Comparison of ENCODE assay signal across 8 cellular contexts in genomic region chr5:132259061-132259851, GRCh38. TPM values are rescaled to one million over a fixed set of nuclear protein-coding genes. Genes with fewer than 3 reads are reported as not detected.
DNase-seq lines count a peak whose midpoint lies in the region; ATAC-seq and TF ChIP-seq lines count a peak whose summit lies in the region.

No MANE protein-coding gene starts in this region.

- DNase-seq in BJ (ENCODE audit: low read depth): peak; percentile 67
- DNase-seq in SJCRH30: peak; percentile 93 to 95
- DNase-seq in fibroblast of gingiva (ENCODE audit: low read depth): peak; percentile 92
- peak in 34 of 56 donors; percentile 14 to 70 (median 36) for DNase-seq in nucleus accumbens (lab: John Stamatoyannopoulos, UW)
- no peak for DNase-seq in erythroblast (lab: John Stamatoyannopoulos, UW)
- no peak for DNase-seq in DMS114 treated with DMSO at 0.1 percent for 48 hours (lab: John Stamatoyannopoulos, UW; ENCODE audit: unreplicated experiment)
- no peak for DNase-seq in NCI-H526 (lab: John Stamatoyannopoulos, UW)

- no peaks in the 10 kb centered on the region for H3K36me3 ChIP-seq in BJ (ENCODE audit: control insufficient read depth, insufficient read depth, low read length)
- H3K36me3 ChIP-seq in SJCRH30: peaks cover 36% of the 10 kb centered on the region

- H3K4me1 ChIP-seq in SJCRH30: peaks cover 28% of the 10 kb centered on the region

- H3K4me3 ChIP-seq in BJ (ENCODE audit: low read depth, low read length): peak overlapping the region; percentile 61
- H3K4me3 ChIP-seq in SJCRH30: peak overlapping the region; percentile 96

- H3K27me3 ChIP-seq in BJ (ENCODE audit: control insufficient read depth, insufficient read depth, low read length) (no peaks in the 10 kb centered on the region), SJCRH30 (no peaks in the 10 kb centered on the region)

- CTCF ChIA-PET in BJ (lab: Yijun Ruan, JAX): interaction anchor here (0.8 to 1.5 kb wide), 3 partner anchors 9 to 21 kb away, joined by 3 to 10 read pairs (median 3); no protein-coding TSS in a partner anchor

- no peak for TF ChIP-seq POLR2A in erythroblast (IDR thresholded peaks at IDR 0.05; ENCODE audit: low read length)

- POLR2A ChIA-PET in BJ (lab: Charles Lee): interaction anchor here (0.6 kb wide), 2 partner anchors 236 to 449 kb away, joined by 4 to 5 read pairs; no protein-coding TSS in a partner anchor

- H3K27ac ChIP-seq in SJCRH30: peak overlapping the region; percentile 95

- no peak for ATAC-seq in HG03571 (IDR thresholded peaks at IDR 0.05; ENCODE audit: unreplicated experiment)

- no peak for TF ChIP-seq CTCF in BJ (IDR thresholded peaks at IDR 0.05; ENCODE audit: insufficient read depth, low read depth, low read length)

- no peaks in the 10 kb centered on the region for H3K9me3 ChIP-seq in SJCRH30 (replicated peaks)

RNA-seq across cellular contexts. Expression of gene PDLIM4, which starts 1.8 kb away (rescaled TPM):
- polyA plus RNA-seq in BJ (2011; rRNA removed): 17.1 and 31.0 TPM in 2 replicates
- polyA minus RNA-seq in BJ (2011; rRNA and poly(A)+ RNA removed): 36.3 and 48.2 TPM in 2 replicates
- total RNA-seq in SJCRH30 (2014; rRNA removed; shearing (Covaris generic)): 65.4 and 66.3 TPM in 2 replicates

RNA-seq across cellular contexts. Expression of gene P4HA2, which starts 31.6 kb away (rescaled TPM):
- 372 and 435 TPM in 2 replicates for polyA plus RNA-seq in BJ (2011; rRNA removed)
- 131 and 175 TPM in 2 replicates for polyA minus RNA-seq in BJ (2011; rRNA and poly(A)+ RNA removed)
- total RNA-seq in SJCRH30 (2014; rRNA removed; shearing (Covaris generic)): 75.5 and 77.7 TPM in 2 replicates

RNA-seq across cellular contexts. Expression of gene SLC22A4, which starts 34.9 kb away (rescaled TPM):
- 18.0 and 19.3 TPM in 2 replicates for polyA plus RNA-seq in BJ (2011; rRNA removed)
- 13.1 and 13.7 TPM in 2 replicates for polyA minus RNA-seq in BJ (2011; rRNA and poly(A)+ RNA removed)
- 0.28 and 1.1 TPM in 2 replicates for total RNA-seq in SJCRH30 (2014; rRNA removed; shearing (Covaris generic))

Comparison
In these comparisons a context has a peak if more than half of its experiments do, and no peak if none do; other contexts are left out.
1. DNase-seq: peak in BJ (single experiment), SJCRH30 (2 of 2), fibroblast of gingiva (single experiment) and nucleus accumbens (34 of 56); none in erythroblast (0 of 2), DMS114 treated with DMSO at 0.1 percent for 48 hours (single experiment) and NCI-H526 (0 of 2).